ENCODE assay signal across 24 cellular contexts in the genomic region with DNA sequence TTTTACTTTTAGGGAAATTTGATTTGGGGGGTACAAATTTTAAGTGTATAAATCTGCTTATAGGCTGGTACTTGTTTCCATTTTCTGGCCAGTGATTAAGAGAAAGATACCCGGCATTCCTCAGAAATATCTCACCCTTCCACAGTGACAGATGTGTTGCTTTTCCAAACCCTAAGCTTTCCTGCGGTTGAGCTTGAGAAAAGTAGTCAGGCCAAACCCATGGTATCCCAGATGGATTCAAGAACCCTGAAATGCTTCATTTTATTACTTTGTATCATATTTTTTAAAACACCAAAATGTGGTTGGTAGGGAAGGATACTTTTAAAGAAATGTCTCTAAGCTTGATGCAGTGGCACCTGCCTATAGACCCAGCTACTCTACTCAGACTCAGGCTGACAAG. TPM values are rescaled to one million over a fixed set of nuclear protein-coding genes. Genes with fewer than 3 reads are reported as not detected.
DNase-seq lines count a peak whose midpoint lies in the region; ATAC-seq, FAIRE-seq and TF ChIP-seq lines count a peak whose summit lies in the region.
"Had no signal": no experiment of that assay in that cellular context is flagged by ENCODE, and none has a peak within 500 bp of the region (broad histone marks: within the 10 kb centered on the region; RNA-seq: fewer than 3 reads in every experiment).

No MANE protein-coding gene starts in this region.

- intact Hi-C loops in spleen (cut with DNase I; ENCODE audit: low total_unique reads), result no loop called here

- H3K27me3 ChIP-seq in ACC112 (ENCODE audit: insufficient read depth, low read length) (no peaks in the 10 kb centered on the region), GM23248 (replicated peaks; ENCODE audit: insufficient read depth) (no peaks in the 10 kb centered on the region), esophagus (ENCODE audit: control insufficient read depth in 1 of 2, insufficient read depth in 2 of 2, low read length in 2 of 2) (no peaks in the 10 kb centered on the region), osteoblast (ENCODE audit: insufficient read depth, low read length) (no peaks in the 10 kb centered on the region), spleen (replicated peaks in 1 of 7) (no peaks in the 10 kb centered on the region)
- H3K27me3 ChIP-seq: foreskin keratinocyte, neutrophil, upper lobe of left lung had no signal

- H2AFZ ChIP-seq in ACC112 (ENCODE audit: low read length, unreplicated experiment) (no peak overlapping the region), GM23248 (no peak overlapping the region), osteoblast (ENCODE audit: low read length) (no peak overlapping the region)

- no peak for TF ChIP-seq POLR2A in spleen (IDR thresholded peaks at IDR 0.05)

- H3K9me2 ChIP-seq in GM23248 (ENCODE audit: insufficient read depth), result no peaks in the 10 kb centered on the region

- 93 to 98% methylated on average over 2 of the region's 2 CpGs for WGBS in GM23248 (ENCODE audit: low coverage in 1 of 2, low lambda C conversion rate in 2 of 2, missing lambda C conversion rate in 2 of 2), 2 experiments
- WGBS in esophagus, 2 donors, result 81 to 92% methylated on average over 2 of the region's 2 CpGs
- WGBS in spleen, 5 donors, result 89 to 97% (median 95%) methylated on average over 2 of the region's 2 CpGs

- peaks cover 14% of the 10 kb centered on the region for H3K4me1 ChIP-seq in ACC112 (ENCODE audit: control insufficient read depth, insufficient read depth, low read length, unreplicated experiment)
- H3K4me1 ChIP-seq in GM23248 (ENCODE audit: insufficient read depth), result peaks cover 15% of the 10 kb centered on the region
- H3K4me1 ChIP-seq in esophagus (ENCODE audit: control insufficient read depth in 2 of 2, insufficient read depth in 2 of 2, low read length in 1 of 2), result peaks cover 0 to 2% of the 10 kb centered on the region in 2 donors
- peaks cover 18% of the 10 kb centered on the region for H3K4me1 ChIP-seq in osteoblast (ENCODE audit: insufficient read depth, low read length)
- peaks cover 0 to 15% (median 0%) of the 10 kb centered on the region in 6 donors for H3K4me1 ChIP-seq in spleen

- TF ChIP-seq CTCF in osteoblast (IDR thresholded peaks at IDR 0.05; ENCODE audit: extremely low read depth, low read depth, low read length), result no peak
- TF ChIP-seq CTCF in D721Med (IDR thresholded peaks at IDR 0.05; ENCODE audit: insufficient read depth, missing control alignments), result no peak
- no peak for TF ChIP-seq CTCF in spleen (IDR thresholded peaks at IDR 0.05 in 8 of 11, conservative IDR thresholded peaks at IDR 0.05 in 3 of 11)

- H3K9me3 ChIP-seq in GM23248 (ENCODE audit: low read depth) (no peaks in the 10 kb centered on the region), esophagus (ENCODE audit: control insufficient read depth in 2 of 2, insufficient read depth in 1 of 2, low read depth in 1 of 2, low read length in 1 of 2) (no peaks in the 10 kb centered on the region), osteoblast (ENCODE audit: low read depth, low read length) (no peaks in the 10 kb centered on the region), spleen (no peaks in the 10 kb centered on the region)
- H3K9me3 ChIP-seq: mucosa of descending colon, neutrophil, upper lobe of left lung had no signal

- DNase-seq in GM23248 (peak; percentile 22), osteoblast (ENCODE audit: insufficient read length, low spot score, missing footprints) (peak; percentile 54), D721Med (ENCODE audit: insufficient read length, low spot score) (no peak), spleen (no peak), NOMO-1 treated with dmso at 0.1 percent for 144 hours (lab: John Stamatoyannopoulos, UW; ENCODE audit: unreplicated experiment) (no peak)
- DNase-seq: activated naive CD8-positive, alpha-beta T cell treated with anti-CD3 and anti-CD28 coated beads, Interleukin-2, amount 10 ng/mL, durations not matched to agents 7 days and 5 days; activated T-cell treated with anti-CD3 and anti-CD28 coated beads, Interleukin-2, amount 50 U/mL, for 72 hours; foreskin keratinocyte; HCEC 1CT; NCI-H1417 treated with DMSO at 0.1 percent for 48 hours; NCI-H510A; stimulated activated CD4-positive, alpha-beta T cell treated with anti-CD3 and anti-CD28 coated beads, Interleukin-4, amount 100 ng/mL, for 24 hours; stimulated activated naive CD8-positive, alpha-beta T cell treated with anti-CD3 and anti-CD28 coated beads, Interleukin-15, Interleukin-2, amounts not matched to agents 100 U/mL and 50 U/mL, for 24 hours; T-helper 1 cell; upper lobe of left lung had no signal

- H3K36me3 ChIP-seq in ACC112 (ENCODE audit: insufficient read depth, low read length) (peaks cover 52% of the 10 kb centered on the region), GM23248 (ENCODE audit: low read depth) (peaks cover 89% of the 10 kb centered on the region), esophagus (ENCODE audit: control insufficient read depth in 2 of 2, insufficient read depth in 2 of 2, low read length in 1 of 2) (peaks cover 35 to 45% of the 10 kb centered on the region in 2 donors), osteoblast (ENCODE audit: insufficient read depth, low read length) (peaks cover 86% of the 10 kb centered on the region), spleen (peaks cover 15 to 100% (median 91%) of the 10 kb centered on the region in 6 donors)

- H3K4me2 ChIP-seq in GM23248 (ENCODE audit: unreplicated experiment), result peak overlapping the region; percentile 54
- no peak overlapping the region for H3K4me2 ChIP-seq in osteoblast (ENCODE audit: insufficient read depth, low read length)

- peak overlapping the region; percentile 32; the same call in 1 of the 2 replicates for H3K9ac ChIP-seq in GM23248

- H4K20me1 ChIP-seq in GM23248 (ENCODE audit: insufficient read depth), result peaks cover 4% of the 10 kb centered on the region; the same call in 1 of the 2 replicates
- H4K20me1 ChIP-seq in osteoblast (ENCODE audit: insufficient read depth, low read length), result peaks cover 21% of the 10 kb centered on the region

- peaks cover 26% of the 10 kb centered on the region for H3F3A ChIP-seq in GM23248 (ENCODE audit: insufficient read depth)

- no peak overlapping the region for H3K4me3 ChIP-seq in ACC112 (ENCODE audit: low read depth, low read length)
- no peak overlapping the region for H3K4me3 ChIP-seq in GM23248
- no peak overlapping the region for H3K4me3 ChIP-seq in esophagus (ENCODE audit: low read depth in 1 of 2, low read length in 2 of 2)
- no peak overlapping the region for H3K4me3 ChIP-seq in osteoblast (ENCODE audit: insufficient read depth, low read length)
- H3K4me3 ChIP-seq in spleen, result no peak overlapping the region
- H3K4me3 ChIP-seq: mucosa of descending colon, upper lobe of left lung had no signal

- ATAC-seq in GM21529 (IDR thresholded peaks at IDR 0.05; ENCODE audit: unreplicated experiment), result no peak
- ATAC-seq: activated T-cell treated with anti-CD3 and anti-CD28 coated beads, Interleukin-2, amount 50 U/mL, for 72 hours; foreskin keratinocyte; Panc1; stimulated activated naive CD8-positive, alpha-beta T cell treated with anti-CD3 and anti-CD28 coated beads, Interleukin-15, Interleukin-2, amounts not matched to agents 100 U/mL and 50 U/mL, for 24 hours had no signal

- FAIRE-seq in D721Med (lab: Jason Lieb, UNC), result no peak
- FAIRE-seq: endometrium, G401.6, TTC549 had no signal

- in situ Hi-C loops in GM23248 (cut with MboI), result no loop called here

- peaks cover 22% of the 10 kb centered on the region for H3K79me2 ChIP-seq in ACC112 (ENCODE audit: control insufficient read depth, insufficient read depth, low read length, unreplicated experiment)
- peaks cover 63% of the 10 kb centered on the region for H3K79me2 ChIP-seq in GM23248 (ENCODE audit: insufficient read depth)
- peaks cover 28% of the 10 kb centered on the region for H3K79me2 ChIP-seq in osteoblast (ENCODE audit: insufficient read depth, low read length)

- H3K27ac ChIP-seq in ACC112 (ENCODE audit: low read depth, low read length) (peak overlapping the region; percentile 21; the same call in 1 of the 2 replicates), GM23248 (peak overlapping the region; percentile 50), esophagus (ENCODE audit: low read depth in 2 of 2, low read length in 1 of 2) (peak overlapping the region; percentile 22 to 47), osteoblast (ENCODE audit: low read depth, low read length) (peak overlapping the region; percentile 64), spleen (peak overlapping the region in 4 of 8 donors; percentile 4 to 35 (median 10))
- H3K27ac ChIP-seq: foreskin keratinocyte, neutrophil had no signal

RNA-seq across cellular contexts. Expression of a gene that starts 23.5 kb away (rescaled TPM):
- 275 and 287 TPM in 2 replicates for total RNA-seq in GM23248 (2014; rRNA removed; shearing (Covaris generic))
- 139 and 144 TPM in 2 replicates for polyA plus RNA-seq in GM23248 (2016; fragmentation: Nextera tagmentation; extraction: Ambion mirVana)
- 100 to 1,000 TPM; 101 to 109 TPM for polyA plus RNA-seq in esophagus
- total RNA-seq in osteoblast, result 324 and 354 TPM in 2 replicates
- total RNA-seq in spleen, result 100 to 1,000 TPM; 228 to 386 (median 292) TPM
- polyA plus RNA-seq in spleen, result 100 to 1,000 TPM in 2 of 3 donors, 10 to 100 TPM in 1; 83.4 to 147 (median 118) TPM

Comparison
In these comparisons a context has a peak if more than half of its experiments do, and no peak if none do; other contexts are left out.
1. DNase-seq: peak in GM23248 (single experiment) and osteoblast (single experiment); none in D721Med (single experiment), spleen (single experiment) and NOMO-1 treated with dmso at 0.1 percent for 144 hours (single experiment).